ENCODE assay signal across 1 cellular context in genomic region chr12:42039146-42039545, GRCh38.
TF ChIP-seq lines count a peak whose summit lies in the region.

No MANE protein-coding gene starts in this region.

TF ChIP-seq in SK-N-SH treated with all-trans-retinoic acid at 6 μM for 48 hours, 23 proteins besides CTCF, POLR2A, EP300 and RAD21 (continued from another document):
- TF ChIP-seq, protein P1, sequence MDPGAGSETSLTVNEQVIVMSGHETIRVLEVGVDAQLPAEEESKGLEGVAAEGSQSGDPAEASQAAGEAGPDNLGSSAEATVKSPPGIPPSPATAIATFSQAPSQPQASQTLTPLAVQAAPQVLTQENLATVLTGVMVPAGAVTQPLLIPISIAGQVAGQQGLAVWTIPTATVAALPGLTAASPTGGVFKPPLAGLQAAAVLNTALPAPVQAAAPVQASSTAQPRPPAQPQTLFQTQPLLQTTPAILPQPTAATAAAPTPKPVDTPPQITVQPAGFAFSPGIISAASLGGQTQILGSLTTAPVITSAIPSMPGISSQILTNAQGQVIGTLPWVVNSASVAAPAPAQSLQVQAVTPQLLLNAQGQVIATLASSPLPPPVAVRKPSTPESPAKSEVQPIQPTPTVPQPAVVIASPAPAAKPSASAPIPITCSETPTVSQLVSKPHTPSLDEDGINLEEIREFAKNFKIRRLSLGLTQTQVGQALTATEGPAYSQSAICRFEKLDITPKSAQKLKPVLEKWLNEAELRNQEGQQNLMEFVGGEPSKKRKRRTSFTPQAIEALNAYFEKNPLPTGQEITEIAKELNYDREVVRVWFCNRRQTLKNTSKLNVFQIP (CRISPR knock-in tag; IDR thresholded peaks at IDR 0.05; ENCODE audit: borderline replicate concordance, low read depth): no peak
- TF ChIP-seq ARNTL (CRISPR knock-in tag; IDR thresholded peaks at IDR 0.05; ENCODE audit: borderline replicate concordance, low read depth) (no peak), PPARA (CRISPR knock-in tag; IDR thresholded peaks at IDR 0.05; ENCODE audit: borderline replicate concordance) (no peak), OSR1 (CRISPR knock-in tag; IDR thresholded peaks at IDR 0.05) (no peak), ZNF70 (CRISPR knock-in tag; IDR thresholded peaks at IDR 0.05) (no peak), ESRRG (CRISPR knock-in tag; IDR thresholded peaks at IDR 0.05) (no peak), BACH2 (CRISPR knock-in tag; IDR thresholded peaks at IDR 0.05; ENCODE audit: borderline replicate concordance) (no peak), GLIS3 (CRISPR knock-in tag; IDR thresholded peaks at IDR 0.05) (no peak), ZFP30 (CRISPR knock-in tag; IDR thresholded peaks at IDR 0.05) (no peak)
